Comparison of ENCODE assay signal across 1 cellular context in the genomic region with DNA sequence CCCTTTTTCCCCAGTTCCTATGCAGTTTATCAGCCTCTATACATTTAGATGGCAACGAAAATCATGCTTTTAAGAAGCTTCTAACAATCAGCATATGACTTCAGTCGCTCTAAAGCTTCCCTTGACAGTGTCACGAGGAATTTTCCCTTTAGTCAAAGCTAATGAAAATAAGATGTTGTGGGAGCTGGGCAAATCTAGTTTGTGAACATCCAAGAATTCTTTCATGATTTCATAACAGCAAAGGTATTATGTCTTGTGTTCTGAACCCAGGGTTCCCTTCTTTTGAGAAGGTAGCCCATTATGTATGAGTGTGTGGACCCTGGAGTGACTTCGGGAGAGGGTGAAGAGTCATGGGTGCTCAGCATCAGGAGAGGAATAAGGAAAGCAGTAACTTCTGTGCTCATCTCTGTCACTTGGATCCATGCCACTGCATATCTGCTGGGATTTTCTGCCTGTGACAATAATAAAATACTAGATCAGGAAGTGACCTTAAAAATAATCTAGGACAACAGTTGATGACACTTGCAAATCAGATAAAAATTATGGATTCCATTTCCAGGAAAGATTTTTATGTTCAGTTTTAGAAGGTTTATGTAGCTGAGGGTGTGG.
TF ChIP-seq lines count a peak whose summit lies in the region.

No MANE protein-coding gene starts in this region.

TF ChIP-seq in HCT116, 20 proteins besides CTCF, POLR2A, EP300 and RAD21 (continued from another document):
- TF ChIP-seq, protein P1, sequence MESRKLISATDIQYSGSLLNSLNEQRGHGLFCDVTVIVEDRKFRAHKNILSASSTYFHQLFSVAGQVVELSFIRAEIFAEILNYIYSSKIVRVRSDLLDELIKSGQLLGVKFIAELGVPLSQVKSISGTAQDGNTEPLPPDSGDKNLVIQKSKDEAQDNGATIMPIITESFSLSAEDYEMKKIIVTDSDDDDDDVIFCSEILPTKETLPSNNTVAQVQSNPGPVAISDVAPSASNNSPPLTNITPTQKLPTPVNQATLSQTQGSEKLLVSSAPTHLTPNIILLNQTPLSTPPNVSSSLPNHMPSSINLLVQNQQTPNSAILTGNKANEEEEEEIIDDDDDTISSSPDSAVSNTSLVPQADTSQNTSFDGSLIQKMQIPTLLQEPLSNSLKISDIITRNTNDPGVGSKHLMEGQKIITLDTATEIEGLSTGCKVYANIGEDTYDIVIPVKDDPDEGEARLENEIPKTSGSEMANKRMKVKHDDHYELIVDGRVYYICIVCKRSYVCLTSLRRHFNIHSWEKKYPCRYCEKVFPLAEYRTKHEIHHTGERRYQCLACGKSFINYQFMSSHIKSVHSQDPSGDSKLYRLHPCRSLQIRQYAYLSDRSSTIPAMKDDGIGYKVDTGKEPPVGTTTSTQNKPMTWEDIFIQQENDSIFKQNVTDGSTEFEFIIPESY (IDR thresholded peaks at IDR 0.05; ENCODE audit: extremely low read depth, insufficient replicate concordance, low read length): no peak
- TF ChIP-seq SIN3A (IDR thresholded peaks at IDR 0.05; ENCODE audit: low read depth): no peak
- no peak for TF ChIP-seq SRF (IDR thresholded peaks at IDR 0.05; ENCODE audit: low read depth)
- TF ChIP-seq ZNF274 (IDR thresholded peaks at IDR 0.05; ENCODE audit: low read depth, low read length): no peak
- no peak for TF ChIP-seq SP1 (IDR thresholded peaks at IDR 0.05; ENCODE audit: low read depth)
- no peak for TF ChIP-seq CEBPB (IDR thresholded peaks at IDR 0.05; ENCODE audit: low read depth)
- no peak for TF ChIP-seq EZH2phosphoT487 (IDR thresholded peaks at IDR 0.05; ENCODE audit: borderline replicate concordance)
- no peak for TF ChIP-seq ATF3 (IDR thresholded peaks at IDR 0.05)
- TF ChIP-seq YY1 (IDR thresholded peaks at IDR 0.05; ENCODE audit: extremely low read depth, insufficient replicate concordance, low read depth, low read length): no peak
- no peak for TF ChIP-seq EGR1 (IDR thresholded peaks at IDR 0.05; ENCODE audit: low read depth)
- no peak for TF ChIP-seq EZH2 (IDR thresholded peaks at IDR 0.05)
- no peak for TF ChIP-seq MAX (IDR thresholded peaks at IDR 0.05)
- no peak for TF ChIP-seq POLR2AphosphoS5 (IDR thresholded peaks at IDR 0.05; ENCODE audit: low read depth, low read length)
- no peak for TF ChIP-seq ZFX (IDR thresholded peaks at IDR 0.05)
